11 cellular contexts compared by ENCODE assay signal in the genomic region with DNA sequence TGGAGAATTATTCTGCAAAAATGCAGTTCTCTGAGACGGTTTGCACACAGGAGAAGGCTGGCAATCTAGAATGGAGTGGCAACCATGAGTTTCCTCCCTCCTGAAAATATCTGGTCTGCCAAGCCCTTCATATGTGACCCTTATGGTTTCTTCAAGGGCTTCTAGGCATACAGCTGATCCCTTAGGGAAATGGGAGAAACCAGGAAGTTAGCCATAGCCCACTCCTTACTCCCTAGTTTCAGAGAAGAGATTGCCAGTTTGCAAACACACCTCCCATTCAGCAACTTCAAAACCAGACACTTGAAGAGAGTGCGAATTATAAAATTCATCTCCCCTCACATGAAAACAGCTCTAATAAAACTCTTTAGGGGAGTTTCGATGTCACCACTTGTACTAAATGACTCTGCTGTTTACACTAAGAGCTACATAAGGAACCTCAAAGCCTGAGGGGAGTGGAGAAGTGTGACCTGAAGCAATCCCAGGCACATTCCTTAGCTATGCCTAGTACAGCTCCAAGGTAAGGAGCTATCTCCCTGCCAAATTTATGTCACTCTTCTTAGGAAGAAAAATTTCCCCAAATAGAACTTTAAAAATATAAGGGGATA. TPM values are rescaled to one million over a fixed set of nuclear protein-coding genes. Genes with fewer than 3 reads are reported as not detected.
A peak's percentile ranks its signal among the peaks of the same experiment; 100 is the strongest.
DNase-seq lines count a peak whose midpoint lies in the region; ATAC-seq and TF ChIP-seq lines count a peak whose summit lies in the region.
"Had no signal": no experiment of that assay in that cellular context is flagged by ENCODE, and none has a peak within 500 bp of the region (broad histone marks: within the 10 kb centered on the region; RNA-seq: fewer than 3 reads in every experiment).

No MANE protein-coding gene starts in this region.

- H3K4me3 ChIP-seq in HUES48 (ENCODE audit: low read depth, low read length) (no peak overlapping the region; the same call in 1 of the 2 replicates), smooth muscle cell (peak overlapping the region; percentile 2)

- no peaks in the 10 kb centered on the region for H3K4me1 Mint-ChIP-seq in stimulated activated naive B cell treated with anti-CD40 and anti-IgM and Interleukin-4, amounts not matched to agents 10 μg/mL and 1 μg/mL and 100 μg/mL, for 72 hours

- no peaks in the 10 kb centered on the region for H3K9me3 Mint-ChIP-seq in stimulated activated naive B cell treated with anti-CD40 and anti-IgM and Interleukin-4, amounts not matched to agents 10 μg/mL and 1 μg/mL and 100 μg/mL, for 72 hours
- H3K9me3 Mint-ChIP-seq: activated T-helper 1 cell treated with anti-CD3 and anti-CD28 coated beads, Interleukin-12 subunit alpha, Interleukin-12 subunit beta, Interleukin-2, Interleukin-4 antibody, amounts not matched to agents 30 ng/mL and 10 ng/mL and 1 ng/mL, durations not matched to agents 14 hours and 24 hours and 36 hours had no signal

- DNase-seq in amniotic epithelial cell (ENCODE audit: low read depth), result peak; percentile 67
- DNase-seq in iPS-NIHi11 (ENCODE audit: low spot score), result peak; percentile 14
- DNase-seq in smooth muscle cell (lab: John Stamatoyannopoulos, UW; ENCODE audit: unreplicated experiment), result no peak
- no peak for DNase-seq in stimulated activated naive B cell treated with anti-CD40 and anti-IgM and Interleukin-4, amounts not matched to agents 10 μg/mL and 1 μg/mL and 100 μg/mL, for 72 hours
- no peak for DNase-seq in T-helper 2 cell
- DNase-seq: GF-D8, NCI-H1436 treated with DMSO at 0.1 percent for 48 hours had no signal

- H3K4me1 ChIP-seq in HUES48 (ENCODE audit: control insufficient read depth, insufficient read depth, low read length) (peaks cover 62% of the 10 kb centered on the region), smooth muscle cell (ENCODE audit: low read depth) (peaks cover 59% of the 10 kb centered on the region)

- H3K9ac ChIP-seq in HUES48 (ENCODE audit: low read depth, low read length) (no peak overlapping the region), smooth muscle cell (ENCODE audit: low read depth) (no peak overlapping the region)

- H3K27me3 Mint-ChIP-seq in stimulated activated naive B cell treated with anti-CD40 and anti-IgM and Interleukin-4, amounts not matched to agents 10 μg/mL and 1 μg/mL and 100 μg/mL, for 72 hours, result peaks cover 0 to 4% of the 10 kb centered on the region in 2 donors

- peaks cover 12% of the 10 kb centered on the region for H3F3A ChIP-seq in smooth muscle cell (ENCODE audit: low read depth)

- ATAC-seq in HG03439 (IDR thresholded peaks at IDR 0.05; ENCODE audit: unreplicated experiment) (no peak), GM19452 (IDR thresholded peaks at IDR 0.05; ENCODE audit: unreplicated experiment) (no peak)
- ATAC-seq in stimulated activated naive B cell treated with anti-CD40 and anti-IgM and Interleukin-4, amounts not matched to agents 10 μg/mL and 1 μg/mL and 100 μg/mL, for 72 hours (replicated peaks), result no peak

- H3K9me3 ChIP-seq in HUES48 (ENCODE audit: control insufficient read depth, insufficient read depth, low read length) (no peaks in the 10 kb centered on the region), smooth muscle cell (replicated peaks; ENCODE audit: low read depth) (no peaks in the 10 kb centered on the region)

- WGBS in smooth muscle cell (ENCODE audit: low lambda C conversion rate), result 41% methylated on average over 3 of the region's 3 CpGs

- no peak for TF ChIP-seq CTCF in smooth muscle cell (IDR thresholded peaks at IDR 0.05; ENCODE audit: borderline replicate concordance, insufficient read depth, poor library complexity, severe bottlenecking)

- H2AFZ ChIP-seq in smooth muscle cell (ENCODE audit: low read depth), result no peak overlapping the region

- no peak overlapping the region for H3K4me3 Mint-ChIP-seq in stimulated activated naive B cell treated with anti-CD40 and anti-IgM and Interleukin-4, amounts not matched to agents 10 μg/mL and 1 μg/mL and 100 μg/mL, for 72 hours
- H3K4me3 Mint-ChIP-seq: activated T-helper 1 cell treated with anti-CD3 and anti-CD28 coated beads, Interleukin-12 subunit alpha, Interleukin-12 subunit beta, Interleukin-2, Interleukin-4 antibody, amounts not matched to agents 30 ng/mL and 10 ng/mL and 1 ng/mL, durations not matched to agents 14 hours and 24 hours and 36 hours had no signal

- no peaks in the 10 kb centered on the region for H3K36me3 Mint-ChIP-seq in stimulated activated naive B cell treated with anti-CD40 and anti-IgM and Interleukin-4, amounts not matched to agents 10 μg/mL and 1 μg/mL and 100 μg/mL, for 72 hours

- peak overlapping the region; percentile 65 for H3K27ac ChIP-seq in HUES48 (ENCODE audit: low read depth, low read length)
- peak overlapping the region; percentile 52 for H3K27ac ChIP-seq in smooth muscle cell (ENCODE audit: low read depth)

- no peaks in the 10 kb centered on the region for H3K27me3 ChIP-seq in HUES48 (ENCODE audit: control insufficient read depth, insufficient read depth, low read length)
- H3K27me3 ChIP-seq in smooth muscle cell (ENCODE audit: low read depth), result no peaks in the 10 kb centered on the region

- H4K20me1 ChIP-seq in smooth muscle cell (ENCODE audit: low read depth), result peaks cover 90% of the 10 kb centered on the region

- H3K36me3 ChIP-seq in HUES48 (ENCODE audit: control insufficient read depth, insufficient read depth, low read length) (0 out of 2 replicates have a peak, but pooled peaks cover 2% of the 10 kb centered on the region), smooth muscle cell (ENCODE audit: low read depth) (no peaks in the 10 kb centered on the region)

- H3K79me2 ChIP-seq in smooth muscle cell (ENCODE audit: low read depth), result peaks cover 91% of the 10 kb centered on the region

- H3K27ac Mint-ChIP-seq in stimulated activated naive B cell treated with anti-CD40 and anti-IgM and Interleukin-4, amounts not matched to agents 10 μg/mL and 1 μg/mL and 100 μg/mL, for 72 hours, result no peak overlapping the region
- H3K27ac Mint-ChIP-seq: activated T-helper 1 cell treated with anti-CD3 and anti-CD28 coated beads, Interleukin-12 subunit alpha, Interleukin-12 subunit beta, Interleukin-2, Interleukin-4 antibody, amounts not matched to agents 30 ng/mL and 10 ng/mL and 1 ng/mL, durations not matched to agents 14 hours and 24 hours and 36 hours had no signal

- H3K4me2 ChIP-seq in smooth muscle cell, result peak overlapping the region; percentile 62

RNA-seq across cellular contexts. Expression of a gene that starts 8.3 kb away (rescaled TPM):
- total RNA-seq in smooth muscle cell, result 92.2 and 96.5 TPM in 2 replicates
- polyA plus RNA-seq in smooth muscle cell, result 21.4 and 35.9 TPM in 2 replicates
- total RNA-seq: activated T-helper 1 cell treated with anti-CD3 and anti-CD28 coated beads, Interleukin-12 subunit alpha, Interleukin-12 subunit beta, Interleukin-2, Interleukin-4 antibody, amounts not matched to agents 30 ng/mL and 10 ng/mL and 1 ng/mL, durations not matched to agents 14 hours and 24 hours and 36 hours had no signal

RNA-seq across cellular contexts. Expression of a gene that starts 42.3 kb away (rescaled TPM):
- total RNA-seq in smooth muscle cell, result 30.8 and 45.1 TPM in 2 replicates
- polyA plus RNA-seq in smooth muscle cell, result 11.3 and 12.1 TPM in 2 replicates

Comparison
In these comparisons a context has a peak if more than half of its experiments do, and no peak if none do; other contexts are left out.
1. DNase-seq: peak in amniotic epithelial cell (single experiment) and iPS-NIHi11 (single experiment); none in smooth muscle cell (single experiment), stimulated activated naive B cell treated with anti-CD40 and anti-IgM and Interleukin-4, amounts not matched to agents 10 μg/mL and 1 μg/mL and 100 μg/mL, for 72 hours (single experiment) and T-helper 2 cell (0 of 5).